8 cellular contexts compared by ENCODE assay signal in the genomic region with DNA sequence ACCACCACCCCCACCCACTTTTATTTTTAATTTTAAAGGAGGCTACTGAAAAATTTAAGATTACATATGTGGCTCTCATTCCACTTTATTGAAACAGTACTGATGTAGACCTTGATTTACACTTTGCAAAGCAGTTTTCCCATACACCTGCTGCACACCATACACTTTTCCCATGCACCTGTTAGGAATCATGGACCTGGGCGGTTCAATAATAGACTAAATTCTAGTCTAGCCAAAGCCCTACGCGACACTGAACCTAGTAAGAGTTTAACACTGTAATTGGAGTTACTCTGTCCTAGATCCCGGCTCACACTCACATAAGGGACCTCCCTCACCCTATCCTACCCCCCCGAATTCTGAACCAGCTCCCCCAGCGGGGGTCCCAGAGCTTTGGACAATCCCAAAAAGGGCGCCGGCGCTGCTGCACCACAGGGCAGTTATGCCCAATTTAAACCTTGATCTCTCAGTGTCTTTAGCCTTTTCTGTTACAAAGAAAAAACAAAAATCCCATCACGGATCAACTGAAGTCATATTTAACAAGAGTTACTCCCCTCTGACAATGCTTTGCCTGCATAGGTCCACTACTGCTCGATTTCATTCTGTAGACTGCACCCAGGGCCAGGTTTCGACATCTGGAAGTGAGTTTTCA. TPM values are rescaled to one million over a fixed set of nuclear protein-coding genes. Genes with fewer than 3 reads are reported as not detected.
DNase-seq lines count a peak whose midpoint lies in the region; ATAC-seq, FAIRE-seq and TF ChIP-seq lines count a peak whose summit lies in the region.

No MANE protein-coding gene starts in this region.

- H3K27ac ChIP-seq in K562 (ENCODE audit: extremely low read depth, low read depth, low read length) (no peak overlapping the region; the same call in 2 of the 3 replicates), lower lobe of right lung (peak overlapping the region; percentile 61), upper lobe of right lung (peak overlapping the region; percentile 49)

- H3K9me3 ChIP-seq in Caco-2 (no peaks in the 10 kb centered on the region), K562 (replicated peaks; ENCODE audit: control insufficient read depth, insufficient read depth, low read depth, low read length) (no peaks in the 10 kb centered on the region), lower lobe of right lung (no peaks in the 10 kb centered on the region), upper lobe of right lung (no peaks in the 10 kb centered on the region)

- ATAC-seq in GM21528 (IDR thresholded peaks at IDR 0.05; ENCODE audit: low FRiP score, unreplicated experiment) (peak; percentile 20), K562 (peak; percentile 13; the same call in 2 of the 3 replicates), lower lobe of right lung (peak; percentile 3 to 25), upper lobe of right lung (no peak)

- intact Hi-C loops in Caco-2 (cut with micrococcal nuclease; ENCODE audit: unreplicated experiment) (loop anchor here (5.0 kb wide), 1 partner anchor 55 kb away; no protein-coding TSS in a partner anchor), K562 (cut with micrococcal nuclease) (loop anchor here (10.0 kb wide), 1 partner anchor 192 kb away; no protein-coding TSS in a partner anchor), lower lobe of right lung (cut with DNase I) (loop anchor here (10.0 kb wide), 1 partner anchor 108 kb away; no protein-coding TSS in a partner anchor), upper lobe of right lung (cut with DNase I) (no loop called here)

- no peak for TF ChIP-seq EP300 in K562 (IDR thresholded peaks at IDR 0.05; ENCODE audit: low read length)

- peaks cover 21% of the 10 kb centered on the region for H3K36me3 Mint-ChIP-seq in Caco-2 (ENCODE audit: insufficient read depth, unreplicated experiment)
- no peaks in the 10 kb centered on the region for H3K36me3 Mint-ChIP-seq in IgD-negative memory B cell

- FAIRE-seq in K562 (lab: Jason Lieb, UNC) (peak; percentile 35), HTR-8/SVneo (lab: Jason Lieb, UNC) (no peak)

- in situ Hi-C loops in K562 (cut with MboI), result no loop called here

- H3K4me1 Mint-ChIP-seq in Caco-2 (ENCODE audit: low read depth, unreplicated experiment) (peaks cover 16% of the 10 kb centered on the region), IgD-negative memory B cell (peaks cover 29 to 45% (median 41%) of the 10 kb centered on the region in 3 donors)

- no peak for TF ChIP-seq POLR2A in K562 (conservative IDR thresholded peaks at IDR 0.05)

- TF ChIP-seq CTCF in Caco-2 (IDR thresholded peaks at IDR 0.05; ENCODE audit: insufficient read depth in 1 of 2, low read depth in 1 of 2, low read length in 1 of 2, severe bottlenecking in 1 of 2, unreplicated experiment in 1 of 2) (no peak), K562 (IDR thresholded peaks at IDR 0.05 in 2 of 3, conservative IDR thresholded peaks at IDR 0.05 in 1 of 3; ENCODE audit: insufficient read depth in 2 of 3, low read depth in 1 of 3, low read length in 3 of 3) (no peak), lower lobe of right lung (IDR thresholded peaks at IDR 0.05) (no peak), upper lobe of right lung (IDR thresholded peaks at IDR 0.05) (no peak)

- H3K9me3 Mint-ChIP-seq in Caco-2 (ENCODE audit: unreplicated experiment), result no peaks in the 10 kb centered on the region
- H3K9me3 Mint-ChIP-seq in IgD-negative memory B cell, result no peaks in the 10 kb centered on the region

- no peaks in the 10 kb centered on the region for H3K27me3 Mint-ChIP-seq in Caco-2 (ENCODE audit: insufficient read depth, unreplicated experiment)
- no peaks in the 10 kb centered on the region for H3K27me3 Mint-ChIP-seq in IgD-negative memory B cell

- 0 out of 2 replicates have a peak, but pooled peaks cover 4% of the 10 kb centered on the region for H4K20me1 ChIP-seq in K562 (replicated peaks; ENCODE audit: control insufficient read depth, insufficient read depth, low read length)

- DNase-seq in Caco-2, result no peak
- peak in 1 of 4 experiments; percentile 14 for DNase-seq in K562 (ENCODE audit: extremely low read depth in 1 of 4, low spot score in 3 of 4)
- DNase-seq in lower lobe of right lung, result no peak
- no peak for DNase-seq in upper lobe of right lung
- DNase-seq in A172 (ENCODE audit: low spot score), result no peak
- DNase-seq in HTR-8/SVneo (ENCODE audit: insufficient read length, low spot score), result no peak

- H3K9me1 ChIP-seq in K562 (ENCODE audit: control insufficient read depth, insufficient read depth, low read length), result no peaks in the 10 kb centered on the region

- 4% methylated on average over 12 of the region's 12 CpGs for WGBS in K562 (ENCODE audit: insufficient coverage, low coverage, missing lambda C conversion rate)

- H3K4me1 ChIP-seq in Caco-2 (peaks cover 14% of the 10 kb centered on the region), K562 (replicated peaks in 1 of 2; ENCODE audit: control insufficient read depth in 2 of 2, insufficient read depth in 2 of 2, low read length in 2 of 2) (peaks cover 21 to 31% of the 10 kb centered on the region in 2 experiments), lower lobe of right lung (peaks cover 32% of the 10 kb centered on the region), upper lobe of right lung (peaks cover 18% of the 10 kb centered on the region)

- peak overlapping the region; percentile 55 to 84 for H3K9ac ChIP-seq in K562 (ENCODE audit: insufficient read depth in 1 of 2, low read depth in 2 of 2, low read length in 2 of 2)

- CTCF ChIA-PET in Caco-2 (lab: Charles Lee) (interaction anchor here (1.3 to 1.9 kb wide), 3 partner anchors 54 to 172 kb away, joined by 3 to 10 read pairs (median 6); no protein-coding TSS in a partner anchor), K562 (lab: Yijun Ruan, JAX; ENCODE audit: low intra/inter-chr PET ratio) (no interaction called here)

- H3K4me3 ChIP-seq in Caco-2 (ENCODE audit: low read depth, low read length) (peak overlapping the region; percentile 55), K562 (peak overlapping the region; percentile 55), lower lobe of right lung (peak overlapping the region; percentile 63), upper lobe of right lung (peak overlapping the region; percentile 62)

- H3K27ac Mint-ChIP-seq in Caco-2 (ENCODE audit: unreplicated experiment) (peak overlapping the region; percentile 67), IgD-negative memory B cell (peak overlapping the region in 2 of 3 donors; percentile 75 to 87)

- peak overlapping the region; percentile 83 for H3K4me2 ChIP-seq in K562 (ENCODE audit: insufficient read depth, low read length)

- H3K36me3 ChIP-seq in Caco-2 (ENCODE audit: control insufficient read depth, insufficient read depth, low read length) (no peaks in the 10 kb centered on the region), K562 (ENCODE audit: control insufficient read depth, insufficient read depth, low read length) (no peaks in the 10 kb centered on the region), lower lobe of right lung (no peaks in the 10 kb centered on the region), upper lobe of right lung (no peaks in the 10 kb centered on the region)

- peak overlapping the region; percentile 84 for H3K4me3 Mint-ChIP-seq in Caco-2 (ENCODE audit: unreplicated experiment)
- peak overlapping the region; percentile 88 to 97 (median 92) for H3K4me3 Mint-ChIP-seq in IgD-negative memory B cell

- peaks cover 18% of the 10 kb centered on the region for H3K79me2 ChIP-seq in K562 (ENCODE audit: control insufficient read depth, insufficient read depth, low read length)

- POLR2A ChIA-PET in Caco-2 (lab: Charles Lee) (interaction anchor here (1.8 to 2.2 kb wide), 2 partner anchors 68 to 104 kb away, joined by 7 to 9 read pairs; no protein-coding TSS in a partner anchor), K562 (lab: Yijun Ruan, JAX) (interaction anchor here (0.8 to 1.3 kb wide), 2 partner anchors 10 to 15 kb away, joined by 3 to 8 read pairs; no protein-coding TSS in a partner anchor)

- TF ChIP-seq RAD21 in K562 (CRISPR knock-in tag; conservative IDR thresholded peaks at IDR 0.05 in 1 of 2, IDR thresholded peaks at IDR 0.05 in 1 of 2), result no peak

- no peaks in the 10 kb centered on the region for H3K27me3 ChIP-seq in Caco-2 (replicated peaks; ENCODE audit: control insufficient read depth, insufficient read depth, low read length)
- no peaks in the 10 kb centered on the region for H3K27me3 ChIP-seq in K562 (ENCODE audit: control insufficient read depth in 2 of 2, insufficient read depth in 2 of 2, low read length in 2 of 2)
- no peaks in the 10 kb centered on the region for H3K27me3 ChIP-seq in lower lobe of right lung (ENCODE audit: low read depth)
- H3K27me3 ChIP-seq in upper lobe of right lung, result no peaks in the 10 kb centered on the region

- BruUV-seq in Caco-2 (replicated peaks; lab: Mats Ljungman, UMichigan) (no TSS peak), K562 (replicated peaks; lab: Mats Ljungman, UMichigan) (no TSS peak)

- peak overlapping the region; percentile 87 for H2AFZ ChIP-seq in K562 (ENCODE audit: low read depth, low read length)

RNA-seq across cellular contexts. Expression of gene GCLC, which starts 2.4 kb away (rescaled TPM):
- total RNA-seq in Caco-2 (2022), result 70.1 and 88.9 TPM in 2 replicates
- 25.6 TPM for polyA plus RNA-seq in IgD-negative memory B cell
- 8.9 and 27.4 TPM in 2 replicates for total RNA-seq in K562 (2011; cell fraction: chromatin; rRNA removed; ENCODE audit: low replicate concordance)
- 6.2 and 7.4 TPM in 2 replicates for total RNA-seq in K562 (2011; cell fraction: nucleolus; rRNA removed)
- 9.5 and 22.1 TPM in 2 replicates for total RNA-seq in K562 (2011; cell fraction: nucleoplasm; rRNA removed)
- 7.0 and 9.3 TPM in 2 replicates for total RNA-seq in K562 (2014; rRNA removed)
- total RNA-seq in K562 (2014; rRNA removed; fragmentation: Illumina TruSeq; extraction: Trizol), result 13.3 and 13.8 TPM in 2 replicates
- 11.5 and 12.1 TPM in 2 replicates for total RNA-seq in K562 (2015; rRNA removed; fragmentation: Illumina TruSeq; extraction: Trizol)
- 13.9 and 15.1 TPM in 2 replicates for total RNA-seq in K562 (2021)
- polyA plus RNA-seq in K562 (2011; rRNA removed), result 9.1 and 9.4 TPM in 2 replicates
- 3.2 and 6.5 TPM in 2 replicates for polyA plus RNA-seq in K562 (2011; cell fraction: cytosol; rRNA removed)
- polyA plus RNA-seq in K562 (2011; cell fraction: nucleus; rRNA removed), result 8.8 and 15.1 TPM in 2 replicates
- 8.9 and 14.6 TPM in 2 replicates for polyA plus RNA-seq in K562 (2012)
- 13.5 and 20.0 TPM in 2 replicates for polyA plus RNA-seq in K562 (2014; fragmentation: Illumina TruSeq; extraction: Trizol)
- 1 to 10 TPM; 3.9 to 5.1 TPM for polyA plus RNA-seq in K562 (2014; fragmentation: Nextera tagmentation; extraction: Ambion mirVana)
- 4.8 and 9.4 TPM in 2 replicates for polyA plus RNA-seq in K562 (2014; rRNA removed)
- 20.4 and 25.0 TPM in 2 replicates for polyA minus RNA-seq in K562 (2011; rRNA and poly(A)+ RNA removed)
- polyA minus RNA-seq in K562 (2011; cell fraction: cytosol; rRNA and poly(A)+ RNA removed), result 5.5 and 13.0 TPM in 2 replicates
- 5.1 and 13.1 TPM in 2 replicates for polyA minus RNA-seq in K562 (2011; cell fraction: nucleus; rRNA and poly(A)+ RNA removed)
- total RNA-seq in lower lobe of right lung, result 37.0 TPM
- total RNA-seq in upper lobe of right lung, result 40.0 TPM
- total RNA-seq in A172 (2014; rRNA removed; shearing (Covaris generic)), result 13.1 and 14.7 TPM in 2 replicates
